Comparison of ENCODE assay signal across 25 cellular contexts in genomic region chr2:113118263-113118657, GRCh38. TPM values are rescaled to one million over a fixed set of nuclear protein-coding genes. Genes with fewer than 3 reads are reported as not detected.
DNase-seq lines count a peak whose midpoint lies in the region; ATAC-seq, FAIRE-seq and TF ChIP-seq lines count a peak whose summit lies in the region.
"Had no signal": no experiment of that assay in that cellular context is flagged by ENCODE, and none has a peak within 500 bp of the region (broad histone marks: within the 10 kb centered on the region; RNA-seq: fewer than 3 reads in every experiment).

No MANE protein-coding gene starts in this region.

- H3K4me1 Mint-ChIP-seq in activated naive CD8-positive, alpha-beta T cell (ENCODE audit: low read depth): peaks cover 7% of the 10 kb centered on the region
- H3K4me1 Mint-ChIP-seq in activated naive CD8-positive, alpha-beta T cell treated with anti-CD3 and anti-CD28 coated beads for 36 hours: peaks cover 17% of the 10 kb centered on the region
- H3K4me1 Mint-ChIP-seq in type B pancreatic cell (ENCODE audit: unreplicated experiment): no peaks in the 10 kb centered on the region
- H3K4me1 Mint-ChIP-seq: neural progenitor cell had no signal

- peak; percentile 78 for ATAC-seq in mucosa of descending colon
- ATAC-seq in HG03354 (IDR thresholded peaks at IDR 0.05; ENCODE audit: poor library complexity, severe bottlenecking, unreplicated experiment): no peak
- ATAC-seq in HG03571 (IDR thresholded peaks at IDR 0.05; ENCODE audit: unreplicated experiment): no peak

- H3K36me3 Mint-ChIP-seq in activated naive CD8-positive, alpha-beta T cell: no peaks in the 10 kb centered on the region
- no peaks in the 10 kb centered on the region for H3K36me3 Mint-ChIP-seq in activated naive CD8-positive, alpha-beta T cell treated with anti-CD3 and anti-CD28 coated beads for 36 hours
- H3K36me3 Mint-ChIP-seq in type B pancreatic cell: no peaks in the 10 kb centered on the region
- H3K36me3 Mint-ChIP-seq: neural progenitor cell had no signal

- peak overlapping the region; percentile 73 for H3K4me3 ChIP-seq in bronchial epithelial cell (ENCODE audit: low read depth, low read length)
- no peak overlapping the region for H3K4me3 ChIP-seq in mucosa of descending colon
- H3K4me3 ChIP-seq: neural progenitor cell, SJSA1 had no signal

- no peaks in the 10 kb centered on the region for H3K9me3 Mint-ChIP-seq in activated naive CD8-positive, alpha-beta T cell (ENCODE audit: low read depth)
- no peaks in the 10 kb centered on the region for H3K9me3 Mint-ChIP-seq in activated naive CD8-positive, alpha-beta T cell treated with anti-CD3 and anti-CD28 coated beads for 36 hours
- H3K9me3 Mint-ChIP-seq in type B pancreatic cell: no peaks in the 10 kb centered on the region
- H3K9me3 Mint-ChIP-seq: neural progenitor cell had no signal

- peaks cover 12% of the 10 kb centered on the region for H3K4me1 ChIP-seq in mucosa of descending colon (ENCODE audit: low read depth)
- H3K4me1 ChIP-seq: BE2C, neural progenitor cell, SJSA1 had no signal

- no peak for FAIRE-seq in bronchial epithelial cell (lab: Jason Lieb, UNC)
- FAIRE-seq: A204.1, H54 had no signal

- H3K4me3 Mint-ChIP-seq in activated naive CD8-positive, alpha-beta T cell: no peak overlapping the region
- H3K4me3 Mint-ChIP-seq in activated naive CD8-positive, alpha-beta T cell treated with anti-CD3 and anti-CD28 coated beads for 36 hours: no peak overlapping the region
- H3K4me3 Mint-ChIP-seq in type B pancreatic cell: peak overlapping the region; percentile 60
- H3K4me3 Mint-ChIP-seq: neural progenitor cell had no signal

- TF ChIP-seq CTCF in bronchial epithelial cell (IDR thresholded peaks at IDR 0.05; ENCODE audit: insufficient read depth, low read length, severe bottlenecking) (no peak), mucosa of descending colon (IDR thresholded peaks at IDR 0.05) (no peak), type B pancreatic cell (conservative IDR thresholded peaks at IDR 0.05) (no peak)

- no peaks in the 10 kb centered on the region for H3K27me3 Mint-ChIP-seq in activated naive CD8-positive, alpha-beta T cell
- peaks cover 17% of the 10 kb centered on the region for H3K27me3 Mint-ChIP-seq in activated naive CD8-positive, alpha-beta T cell treated with anti-CD3 and anti-CD28 coated beads for 36 hours
- H3K27me3 Mint-ChIP-seq in type B pancreatic cell: peaks cover 25% of the 10 kb centered on the region

- H3K36me3 ChIP-seq in bronchial epithelial cell (ENCODE audit: control insufficient read depth, insufficient read depth, low read length): peaks cover 2% of the 10 kb centered on the region
- H3K36me3 ChIP-seq in mucosa of descending colon (ENCODE audit: low read depth): no peaks in the 10 kb centered on the region
- H3K36me3 ChIP-seq: BE2C, neural progenitor cell, SJSA1 had no signal

- H3K9me3 ChIP-seq in mucosa of descending colon: no peaks in the 10 kb centered on the region
- H3K9me3 ChIP-seq: BE2C, SJSA1 had no signal

- H3K27ac Mint-ChIP-seq in activated naive CD8-positive, alpha-beta T cell: peak overlapping the region; percentile 6
- H3K27ac Mint-ChIP-seq in activated naive CD8-positive, alpha-beta T cell treated with anti-CD3 and anti-CD28 coated beads for 36 hours: no peak overlapping the region
- H3K27ac Mint-ChIP-seq in type B pancreatic cell: peak overlapping the region; percentile 79
- H3K27ac Mint-ChIP-seq: neural progenitor cell had no signal

- H3K27me3 ChIP-seq in bronchial epithelial cell (ENCODE audit: control insufficient read depth, insufficient read depth, low read length): no peaks in the 10 kb centered on the region
- H3K27me3 ChIP-seq: BE2C had no signal

- no peak for DNase-seq in activated naive CD8-positive, alpha-beta T cell treated with anti-CD3 and anti-CD28 coated beads for 36 hours
- no peak for DNase-seq in bronchial epithelial cell (ENCODE audit: low read depth)
- DNase-seq in mucosa of descending colon: no peak
- no peak for DNase-seq in type B pancreatic cell (ENCODE audit: extremely low spot score, unreplicated experiment)
- DNase-seq in NCI-H1436 (lab: John Stamatoyannopoulos, UW): no peak
- DNase-seq: activated CD4-positive, CD25-positive, alpha-beta regulatory T cell treated with anti-CD3 and anti-CD28 coated beads, Interleukin-2, amount 50 U/mL, for 72 hours; BE2C; COR-L47; dermis blood vessel endothelial cell; midbrain; MV-4-11; NCI-H1694 treated with DMSO at 0.1 percent for 48 hours had no signal

- intact Hi-C loops in mucosa of descending colon (cut with DNase I, micrococcal nuclease): no loop called here

RNA-seq across cellular contexts. Expression of gene IL1RN, which starts 9.1 kb away (rescaled TPM):
- under 1 TPM; 0.19 to 0.30 TPM for total RNA-seq in activated naive CD8-positive, alpha-beta T cell treated with anti-CD3 and anti-CD28 coated beads for 36 hours
- 71.9 and 113 TPM in 2 replicates for total RNA-seq in bronchial epithelial cell
- total RNA-seq in mucosa of descending colon: 10 to 100 TPM in 1 of 3 donors, under 1 TPM in 2; 0.17 to 11.9 (median 0.76) TPM
- total RNA-seq in type B pancreatic cell (ENCODE audit: low replicate concordance): 11.0 and 20.5 TPM in 2 replicates
- total RNA-seq: Daoy, glomerular endothelial cell, renal cortical epithelial cell, SJSA1 had no signal

RNA-seq across cellular contexts. Expression of gene IL1F10, which starts 50.5 kb away (rescaled TPM):
- not detected for total RNA-seq in activated naive CD8-positive, alpha-beta T cell treated with anti-CD3 and anti-CD28 coated beads for 36 hours
- total RNA-seq in bronchial epithelial cell (not detected in 2 replicates), mucosa of descending colon (not detected), type B pancreatic cell (ENCODE audit: low replicate concordance) (not detected in 2 replicates)
- total RNA-seq: Daoy, dermis blood vessel endothelial cell, epithelial cell of proximal tubule, glomerular endothelial cell, left cardiac atrium, renal cortical epithelial cell, SJSA1, subcutaneous adipose tissue had no signal

RNA-seq across cellular contexts. Expression of gene PSD4, which starts 55.5 kb away (rescaled TPM):
- 100 to 1,000 TPM; 194 to 198 TPM for total RNA-seq in activated naive CD8-positive, alpha-beta T cell treated with anti-CD3 and anti-CD28 coated beads for 36 hours
- total RNA-seq in bronchial epithelial cell (25.0 and 27.0 TPM in 2 replicates), mucosa of descending colon (10 to 100 TPM; 40.8 to 91.3 (median 64.4) TPM), type B pancreatic cell (ENCODE audit: low replicate concordance) (38.8 and 79.1 TPM in 2 replicates)

RNA-seq across cellular contexts. Expression of gene IL36RN, which starts 59.3 kb away (rescaled TPM):
- total RNA-seq in activated naive CD8-positive, alpha-beta T cell treated with anti-CD3 and anti-CD28 coated beads for 36 hours: not detected
- total RNA-seq in bronchial epithelial cell (1.1 and 1.9 TPM in 2 replicates), mucosa of descending colon (not detected), type B pancreatic cell (ENCODE audit: low replicate concordance) (12.0 and 17.7 TPM in 2 replicates)
- total RNA-seq: Daoy, dermis blood vessel endothelial cell, epithelial cell of proximal tubule, glomerular endothelial cell, left cardiac atrium, renal cortical epithelial cell, SJSA1, subcutaneous adipose tissue had no signal
